ENCODE assay signal across 20 cellular contexts in genomic region chr12:128140551-128140950, GRCh38.
A peak's percentile ranks its signal among the peaks of the same experiment; 100 is the strongest.
DNase-seq lines count a peak whose midpoint lies in the region; ATAC-seq, FAIRE-seq and TF ChIP-seq lines count a peak whose summit lies in the region.
"Had no signal": no experiment of that assay in that cellular context is flagged by ENCODE, and none has a peak within 500 bp of the region (broad histone marks: within the 10 kb centered on the region; RNA-seq: fewer than 3 reads in every experiment).

No MANE protein-coding gene starts in this region.

- H3K27me3 ChIP-seq in brain microvascular endothelial cell (replicated peaks) = no peaks in the 10 kb centered on the region
- H3K27me3 ChIP-seq in mesendoderm (ENCODE audit: insufficient read depth, low read length, poor library complexity) = no peaks in the 10 kb centered on the region
- H3K27me3 ChIP-seq: MG63 had no signal

- in situ Hi-C loops in brain microvascular endothelial cell (cut with HindIII; ENCODE audit: low pct_ligation_motif_present, low sequenced_read_pairs) = no loop called here
- in situ Hi-C loops in GM13976 (cut with MboI; ENCODE audit: low sequenced_read_pairs, unreplicated experiment) = no loop called here

- H3K18ac ChIP-seq in mesendoderm (ENCODE audit: low read length) = no peak overlapping the region

- H3K79me2 ChIP-seq in mesendoderm (ENCODE audit: control insufficient read depth, insufficient read depth, low read length) = no peaks in the 10 kb centered on the region

- CTCF ChIA-PET in A549 (lab: Yijun Ruan, JAX) = no interaction called here

- no peak overlapping the region for H3K56ac ChIP-seq in mesendoderm (ENCODE audit: low read length)

- H2AK5ac ChIP-seq in mesendoderm (ENCODE audit: low read length) = no peak overlapping the region

- H3K27ac ChIP-seq in A549 = no peak overlapping the region
- H3K27ac ChIP-seq in brain microvascular endothelial cell = no peak overlapping the region
- no peak overlapping the region for H3K27ac ChIP-seq in mesendoderm (ENCODE audit: low read depth, low read length)

- H4K8ac ChIP-seq in mesendoderm (ENCODE audit: low read depth, low read length) = no peak overlapping the region

- H2BK15ac ChIP-seq in mesendoderm (replicated peaks; ENCODE audit: low read depth) = no peak overlapping the region

- H2BK120ac ChIP-seq in mesendoderm (ENCODE audit: low read depth, low read length) = no peak overlapping the region

- H3K4me3 ChIP-seq in A549 = no peak overlapping the region
- H3K4me3 ChIP-seq in brain microvascular endothelial cell (ENCODE audit: low read depth, low read length) = no peak overlapping the region
- no peak overlapping the region for H3K4me3 ChIP-seq in mesendoderm (ENCODE audit: low read length)
- H3K4me3 ChIP-seq: MG63 had no signal

- no peak overlapping the region for H2BK5ac ChIP-seq in mesendoderm (ENCODE audit: low read length)

- TF ChIP-seq POLR2A in A549 (IDR thresholded peaks at IDR 0.05; ENCODE audit: low read length) = no peak

- WGBS in A549 (ENCODE audit: missing lambda C conversion rate) = 1% methylated on average over 4 of the region's 4 CpGs
- no CpG with 5 or more reads among the region's 4 CpGs for WGBS in mesendoderm (ENCODE audit: extremely low coverage, insufficient coverage, low lambda C conversion rate)

- peaks cover under 1% of the 10 kb centered on the region; the same call in 1 of the 3 replicates for H3K9me3 ChIP-seq in A549
- H3K9me3 ChIP-seq: MG63, SK-N-SH had no signal

- TF ChIP-seq CTCF in A549 (IDR thresholded peaks at IDR 0.05) (no peak), brain microvascular endothelial cell (IDR thresholded peaks at IDR 0.05; ENCODE audit: low read depth, low read length, missing control alignments) (no peak), GM13976 (IDR thresholded peaks at IDR 0.05; ENCODE audit: borderline replicate concordance, control extremely low read depth, extremely low read depth, insufficient read depth, missing control alignments) (no peak)

- DNase-seq in A549 (ENCODE audit: low read depth in 1 of 2, low spot score in 1 of 2) (peak in 1 of 2 experiments; percentile 36), M059J (ENCODE audit: low read depth) (peak; percentile 76), brain microvascular endothelial cell (peak; percentile 18), mesendoderm (peak; percentile 10), GM13976 (ENCODE audit: low spot score) (no peak), GM19239 (ENCODE audit: insufficient read length, low spot score) (no peak), dedifferentiated amniotic fluid mesenchymal stem cell (ENCODE audit: extremely low spot score) (no peak)
- DNase-seq: AML-193; CD4-positive, CD25-positive, alpha-beta regulatory T cell; KBM-7; MG63; NCI-H1092 treated with DMSO at 0.1 percent for 48 hours; NCI-H1694 treated with DMSO at 0.1 percent for 48 hours; NCI-H345; NCI-H69; SK-N-SH had no signal

- H3K4me1 ChIP-seq in A549 (no peaks in the 10 kb centered on the region), mesendoderm (ENCODE audit: control insufficient read depth, low read depth, low read length) (no peaks in the 10 kb centered on the region)

- POLR2A ChIA-PET in A549 (lab: Yijun Ruan, JAX) = no interaction called here

- no peak for TF ChIP-seq RAD21 in A549 (conservative IDR thresholded peaks at IDR 0.05 in 1 of 2, IDR thresholded peaks at IDR 0.05 in 1 of 2)

- H3K9ac ChIP-seq in mesendoderm (ENCODE audit: low read length) = no peak overlapping the region
- H3K9ac ChIP-seq: SK-N-SH had no signal

- H3K23ac ChIP-seq in mesendoderm (ENCODE audit: low read length) = no peak overlapping the region

- H3K36me3 ChIP-seq in brain microvascular endothelial cell (replicated peaks) = no peaks in the 10 kb centered on the region
- H3K36me3 ChIP-seq in mesendoderm (ENCODE audit: control insufficient read depth, insufficient read depth, low read length) = no peaks in the 10 kb centered on the region
- H3K36me3 ChIP-seq: MG63 had no signal

- ATAC-seq in A549 (peak in 1 of 2 experiments; percentile 51; a peak in 2 of 6 replicates), HG03108 (IDR thresholded peaks at IDR 0.05; ENCODE audit: unreplicated experiment) (no peak)
- ATAC-seq: HCT116, Right ventricle myocardium inferior had no signal

- TF ChIP-seq EP300 in A549 (IDR thresholded peaks at IDR 0.05) = no peak

- no peak overlapping the region for H4K5ac ChIP-seq in mesendoderm (ENCODE audit: low read length)

- no peaks in the 10 kb centered on the region for H3K79me1 ChIP-seq in mesendoderm (ENCODE audit: low read length)

- FAIRE-seq in A549 (lab: Jason Lieb, UNC) (no peak), GM19239 (lab: Jason Lieb, UNC) (no peak)
- FAIRE-seq: D721Med had no signal

- H3K4ac ChIP-seq in mesendoderm (ENCODE audit: low read depth, low read length) = no peak overlapping the region

- H3K4me2 ChIP-seq in A549 = no peak overlapping the region
- no peak overlapping the region for H3K4me2 ChIP-seq in mesendoderm (ENCODE audit: low read length)
- H3K4me2 ChIP-seq: SK-N-SH had no signal

TF ChIP-seq in A549, 52 proteins besides CTCF, POLR2A, EP300 and RAD21:
- TF ChIP-seq POLR2AphosphoS2 (conservative IDR thresholded peaks at IDR 0.05; ENCODE audit: low read length) = no peak
- no peak for TF ChIP-seq ZNF302 (CRISPR knock-in tag; IDR thresholded peaks at IDR 0.05)
- TF ChIP-seq FOSL2 (IDR thresholded peaks at IDR 0.05) = no peak
- peak; percentile 17; the same call in 1 of the 2 replicates for TF ChIP-seq FOSL2 (CRISPR knock-in tag; IDR thresholded peaks at IDR 0.05)

Comparison
In these comparisons a context has a peak if more than half of its experiments do, and no peak if none do; other contexts are left out.
1. DNase-seq: peak in M059J (single experiment), brain microvascular endothelial cell (single experiment) and mesendoderm (single experiment); none in GM13976 (single experiment), GM19239 (single experiment) and dedifferentiated amniotic fluid mesenchymal stem cell (single experiment).